Comparison of ENCODE assay signal across 13 cellular contexts in genomic region chr5:37814699-37815098, GRCh38. TPM values are rescaled to one million over a fixed set of nuclear protein-coding genes. Genes with fewer than 3 reads are reported as not detected.
DNase-seq lines count a peak whose midpoint lies in the region; ATAC-seq, FAIRE-seq and TF ChIP-seq lines count a peak whose summit lies in the region.
"Had no signal": no experiment of that assay in that cellular context is flagged by ENCODE, and none has a peak within 500 bp of the region (broad histone marks: within the 10 kb centered on the region; RNA-seq: fewer than 3 reads in every experiment).

No MANE protein-coding gene starts in this region.

- H3K9me2 ChIP-seq in GM23248 (ENCODE audit: insufficient read depth): no peaks in the 10 kb centered on the region

- H3K27me3 Mint-ChIP-seq in activated CD4-positive, alpha-beta T cell treated with anti-CD3 and anti-CD28 coated beads, Interleukin-2, amount 10 ng/mL, durations not matched to agents 7 days and 5 days: peaks cover 3% of the 10 kb centered on the region

- TF ChIP-seq CTCF in A673 (conservative IDR thresholded peaks at IDR 0.05; ENCODE audit: low read depth, low read length): no peak
- no peak for TF ChIP-seq CTCF in OCI-LY3 (IDR thresholded peaks at IDR 0.05; ENCODE audit: low read depth, low read length)
- no peak for TF ChIP-seq CTCF in mammary epithelial cell (conservative IDR thresholded peaks at IDR 0.05 in 1 of 2, IDR thresholded peaks at IDR 0.05 in 1 of 2; ENCODE audit: extremely low read depth in 1 of 2, insufficient read depth in 1 of 2, low read depth in 1 of 2, low read length in 2 of 2)

- H3K79me2 ChIP-seq in OCI-LY3 (ENCODE audit: low read length) (no peaks in the 10 kb centered on the region), mammary epithelial cell (ENCODE audit: insufficient read depth, low read length) (no peaks in the 10 kb centered on the region), GM23248 (ENCODE audit: insufficient read depth) (peaks cover 38% of the 10 kb centered on the region)

- H3K27ac Mint-ChIP-seq in activated CD4-positive, alpha-beta T cell treated with anti-CD3 and anti-CD28 coated beads, Interleukin-2, amount 10 ng/mL, durations not matched to agents 7 days and 5 days: no peak overlapping the region
- H3K27ac Mint-ChIP-seq: T-helper 1 cell treated with Interleukin-12 subunit alpha and Interleukin-12 subunit beta and Interleukin-4 antibody, amounts not matched to agents 30 μg/mL and 1 μg/mL, for 36 hours had no signal

- H3K36me3 Mint-ChIP-seq in activated CD4-positive, alpha-beta T cell treated with anti-CD3 and anti-CD28 coated beads, Interleukin-2, amount 10 ng/mL, durations not matched to agents 7 days and 5 days (ENCODE audit: low read depth): no peaks in the 10 kb centered on the region

- POLR2A ChIA-PET in A673 (lab: Charles Lee; ENCODE audit: low non-redundant PET): no interaction called here
- POLR2A ChIA-PET in activated CD4-positive, alpha-beta T cell treated with anti-CD3 and anti-CD28 coated beads, Interleukin-2, amount 10 ng/mL, durations not matched to agents 7 days and 5 days (lab: Charles Lee): no interaction called here

- peak overlapping the region; percentile 16 for H3K27ac ChIP-seq in A673 (ENCODE audit: low read depth, low read length, poor library complexity, severe bottlenecking)
- H3K27ac ChIP-seq in OCI-LY3 (ENCODE audit: low read length): no peak overlapping the region
- H3K27ac ChIP-seq in mammary epithelial cell (ENCODE audit: insufficient read depth, low read depth, low read length): no peak overlapping the region
- no peak overlapping the region for H3K27ac ChIP-seq in GM23248
- H3K27ac ChIP-seq: tibial artery had no signal

- TF ChIP-seq POLR2A in H54 (IDR thresholded peaks at IDR 0.05; ENCODE audit: low read depth, low read length): no peak

- no peaks in the 10 kb centered on the region for H3K36me3 ChIP-seq in A673 (ENCODE audit: insufficient read depth, low read length, poor library complexity, severe bottlenecking)
- no peaks in the 10 kb centered on the region for H3K36me3 ChIP-seq in OCI-LY3 (replicated peaks; ENCODE audit: low read depth, low read length)
- no peaks in the 10 kb centered on the region for H3K36me3 ChIP-seq in mammary epithelial cell (ENCODE audit: insufficient read depth, low read length)
- peaks cover 31% of the 10 kb centered on the region for H3K36me3 ChIP-seq in GM23248 (ENCODE audit: low read depth)
- H3K36me3 ChIP-seq: tibial artery had no signal

- H4K20me1 ChIP-seq in OCI-LY3 (ENCODE audit: insufficient read depth, low read length): no peaks in the 10 kb centered on the region
- no peaks in the 10 kb centered on the region for H4K20me1 ChIP-seq in mammary epithelial cell (ENCODE audit: insufficient read depth, low read length)
- H4K20me1 ChIP-seq in GM23248 (ENCODE audit: insufficient read depth): no peaks in the 10 kb centered on the region

- CTCF ChIA-PET in A673 (lab: Charles Lee) (no interaction called here), mammary epithelial cell (lab: Charles Lee; ENCODE audit: low non-redundant PET) (no interaction called here)
- CTCF ChIA-PET in activated CD4-positive, alpha-beta T cell treated with anti-CD3 and anti-CD28 coated beads, Interleukin-2, amount 10 ng/mL, durations not matched to agents 7 days and 5 days (lab: Charles Lee): no interaction called here

- in situ Hi-C loops in mammary epithelial cell (cut with MboI; ENCODE audit: low sequenced_read_pairs in 2 of 2) (no loop called here), GM23248 (cut with MboI) (no loop called here)

- no peaks in the 10 kb centered on the region for H3K9me3 Mint-ChIP-seq in activated CD4-positive, alpha-beta T cell treated with anti-CD3 and anti-CD28 coated beads, Interleukin-2, amount 10 ng/mL, durations not matched to agents 7 days and 5 days
- H3K9me3 Mint-ChIP-seq: T-helper 1 cell treated with Interleukin-12 subunit alpha and Interleukin-12 subunit beta and Interleukin-4 antibody, amounts not matched to agents 30 μg/mL and 1 μg/mL, for 36 hours had no signal

- H3K4me3 ChIP-seq in A673 (ENCODE audit: low read depth, low read length, poor library complexity, severe bottlenecking) (no peak overlapping the region), OCI-LY3 (ENCODE audit: low read length) (0 out of 2 replicates have a peak overlapping the region, but pooled peaks have one; percentile 23), mammary epithelial cell (replicated peaks in 1 of 3; ENCODE audit: insufficient read depth in 1 of 3, low read depth in 2 of 3, low read length in 3 of 3) (no peak overlapping the region), GM23248 (no peak overlapping the region)
- H3K4me3 ChIP-seq: tibial artery had no signal

- peaks cover 53% of the 10 kb centered on the region for H3F3A ChIP-seq in GM23248 (ENCODE audit: insufficient read depth)

- ATAC-seq in HG03025 (IDR thresholded peaks at IDR 0.05; ENCODE audit: low FRiP score, unreplicated experiment): no peak

- DNase-seq in A673 (ENCODE audit: low spot score) (peak; percentile 77), H54 (ENCODE audit: insufficient read length, low spot score) (no peak), mammary epithelial cell (peak; percentile 88), GM23248 (no peak), NCI-H82 (lab: John Stamatoyannopoulos, UW) (no peak)
- DNase-seq in activated CD4-positive, alpha-beta T cell treated with anti-CD3 and anti-CD28 coated beads, Interleukin-2, amount 10 ng/mL, durations not matched to agents 7 days and 5 days: no peak
- DNase-seq: ACHN; activated CD4-positive, alpha-beta T cell treated with anti-CD3 and anti-CD28 coated beads for 4 hours; NCI-H2171 treated with DMSO at 0.1 percent for 48 hours; tibial artery had no signal

- intact Hi-C loops in A673 (cut with micrococcal nuclease; ENCODE audit: unreplicated experiment): loop anchor here (5.0 kb wide), 1 partner anchor 92 kb away; no protein-coding TSS in a partner anchor
- intact Hi-C loops in mammary epithelial cell (cut with micrococcal nuclease): no loop called here

- peaks cover 35% of the 10 kb centered on the region for H3K4me1 ChIP-seq in A673 (ENCODE audit: insufficient read depth, low read length, poor library complexity, severe bottlenecking)
- peaks cover 29% of the 10 kb centered on the region for H3K4me1 ChIP-seq in OCI-LY3 (ENCODE audit: low read length)
- peaks cover 28% of the 10 kb centered on the region for H3K4me1 ChIP-seq in mammary epithelial cell (ENCODE audit: insufficient read depth, low read length)
- peaks cover 31% of the 10 kb centered on the region for H3K4me1 ChIP-seq in GM23248 (ENCODE audit: insufficient read depth)
- H3K4me1 ChIP-seq: tibial artery had no signal

- H3K9me3 ChIP-seq in A673 (ENCODE audit: low read depth, low read length, poor library complexity, severe bottlenecking): no peaks in the 10 kb centered on the region
- H3K9me3 ChIP-seq in OCI-LY3 (ENCODE audit: insufficient read depth, low read length): no peaks in the 10 kb centered on the region
- H3K9me3 ChIP-seq in mammary epithelial cell (replicated peaks; ENCODE audit: insufficient read depth, low read length): no peaks in the 10 kb centered on the region
- H3K9me3 ChIP-seq in GM23248 (ENCODE audit: low read depth): no peaks in the 10 kb centered on the region
- H3K9me3 ChIP-seq: tibial artery had no signal

- H3K9ac ChIP-seq in OCI-LY3 (ENCODE audit: low read length): no peak overlapping the region
- no peak overlapping the region for H3K9ac ChIP-seq in mammary epithelial cell (ENCODE audit: insufficient read depth, low read length)
- H3K9ac ChIP-seq in GM23248: no peak overlapping the region

- no peaks in the 10 kb centered on the region for H3K4me1 Mint-ChIP-seq in activated CD4-positive, alpha-beta T cell treated with anti-CD3 and anti-CD28 coated beads, Interleukin-2, amount 10 ng/mL, durations not matched to agents 7 days and 5 days

- WGBS in mammary epithelial cell (ENCODE audit: low coverage, missing lambda C conversion rate): 7% methylated on average over 11 of the region's 11 CpGs
- 78 to 85% methylated on average over 11 of the region's 11 CpGs for WGBS in GM23248 (ENCODE audit: low coverage in 1 of 2, low lambda C conversion rate in 2 of 2, missing lambda C conversion rate in 2 of 2), 2 experiments

- H3K4me2 ChIP-seq in OCI-LY3 (ENCODE audit: low read length) (peak overlapping the region; percentile 62), mammary epithelial cell (ENCODE audit: insufficient read depth, low read depth, low read length) (peak overlapping the region; percentile 20), GM23248 (ENCODE audit: unreplicated experiment) (no peak overlapping the region)

- H3K4me3 Mint-ChIP-seq in activated CD4-positive, alpha-beta T cell treated with anti-CD3 and anti-CD28 coated beads, Interleukin-2, amount 10 ng/mL, durations not matched to agents 7 days and 5 days: no peak overlapping the region
- H3K4me3 Mint-ChIP-seq: T-helper 1 cell treated with Interleukin-12 subunit alpha and Interleukin-12 subunit beta and Interleukin-4 antibody, amounts not matched to agents 30 μg/mL and 1 μg/mL, for 36 hours had no signal

- FAIRE-seq in H54 (lab: Jason Lieb, UNC): peak; percentile 11

- H3K27me3 ChIP-seq in A673 (replicated peaks; ENCODE audit: insufficient read depth, low read depth, low read length, poor library complexity) (no peaks in the 10 kb centered on the region), OCI-LY3 (ENCODE audit: low read depth, low read length) (no peaks in the 10 kb centered on the region), mammary epithelial cell (ENCODE audit: insufficient read depth, low read length) (no peaks in the 10 kb centered on the region), GM23248 (replicated peaks; ENCODE audit: insufficient read depth) (no peaks in the 10 kb centered on the region)

- dilution Hi-C loops in mammary epithelial cell (cut with HindIII; ENCODE audit: low sequenced_read_pairs): no loop called here

- H2AFZ ChIP-seq in OCI-LY3 (ENCODE audit: low read depth, low read length) (no peak overlapping the region), mammary epithelial cell (ENCODE audit: low read depth, low read length) (no peak overlapping the region), GM23248 (no peak overlapping the region)

- no TSS peak for BruUV-seq in A673 (replicated peaks; lab: Mats Ljungman, UMichigan)
- no TSS peak for BruUV-seq in mammary epithelial cell (replicated peaks; lab: Mats Ljungman, UMichigan)

RNA-seq across cellular contexts. Expression of gene GDNF, which starts 25.1 kb away (rescaled TPM):
- total RNA-seq in A673 (2021) (14.7 and 18.4 TPM in 2 replicates), mammary epithelial cell (1 to 10 TPM in 1 of 2 donors, under 1 TPM in 1; 0.17 to 1.3 TPM)
- polyA plus RNA-seq in mammary epithelial cell (0.79 TPM), GM23248 (2016; fragmentation: Nextera tagmentation; extraction: Ambion mirVana) (1.5 and 1.7 TPM in 2 replicates)
- not detected for polyA minus RNA-seq in mammary epithelial cell
- total RNA-seq in GM23248 (2014; rRNA removed; shearing (Covaris generic)): 2.9 and 3.7 TPM in 2 replicates
- not detected for total RNA-seq in activated CD4-positive, alpha-beta T cell treated with anti-CD3 and anti-CD28 coated beads, Interleukin-2, amount 10 ng/mL, durations not matched to agents 7 days and 5 days

Comparison
In these comparisons a context has a peak if more than half of its experiments do, and no peak if none do; other contexts are left out.
1. DNase-seq: peak in A673 (single experiment) and mammary epithelial cell (single experiment); none in H54 (single experiment), GM23248 (single experiment), NCI-H82 (single experiment) and activated CD4-positive, alpha-beta T cell treated with anti-CD3 and anti-CD28 coated beads, Interleukin-2, amount 10 ng/mL, durations not matched to agents 7 days and 5 days (single experiment).